In the genomic region with DNA sequence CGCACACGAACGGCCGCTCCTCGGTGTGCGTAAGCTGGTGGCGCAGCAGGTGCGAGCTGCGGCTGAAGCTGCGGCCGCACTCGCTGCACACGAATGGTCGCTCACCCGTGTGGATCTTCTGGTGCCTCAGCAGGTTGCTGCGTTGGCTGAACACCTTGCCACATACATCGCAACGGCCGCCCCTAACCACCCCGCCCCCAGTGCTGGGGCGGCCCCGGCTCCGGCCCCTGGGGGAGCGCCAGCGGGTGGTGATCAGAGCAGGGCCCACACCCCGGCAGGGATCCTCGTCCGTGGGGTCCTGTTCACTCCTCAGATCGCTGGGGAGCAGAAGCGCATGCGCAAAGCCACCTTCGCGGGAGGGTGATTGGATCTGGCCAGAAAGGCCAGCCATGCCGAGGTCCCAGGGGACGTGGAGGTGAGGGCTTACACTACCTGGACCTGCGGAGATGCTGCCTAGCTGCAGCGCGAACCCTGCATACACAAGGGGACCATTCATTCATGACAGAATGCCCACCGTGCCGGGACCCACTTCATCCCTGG, we compare ENCODE assay signal across 8 cellular contexts. TPM values are rescaled to one million over a fixed set of nuclear protein-coding genes. Genes with fewer than 3 reads are reported as not detected.
DNase-seq lines count a peak whose midpoint lies in the region; ATAC-seq, FAIRE-seq and TF ChIP-seq lines count a peak whose summit lies in the region.

No MANE protein-coding gene starts in this region.

- H2AK5ac ChIP-seq in H9 (ENCODE audit: insufficient read length, low read length), result no peak overlapping the region

- H2AFZ ChIP-seq in H9 (ENCODE audit: low read length), result no peak overlapping the region

- ATAC-seq in GM18517 (IDR thresholded peaks at IDR 0.05; ENCODE audit: unreplicated experiment), result no peak
- no peak for ATAC-seq in HG02623 (IDR thresholded peaks at IDR 0.05; ENCODE audit: unreplicated experiment)

- FAIRE-seq in frontal cortex (lab: Jason Lieb, UNC), result no peak

- H3K79me1 ChIP-seq in H9 (ENCODE audit: insufficient read depth, low read depth, low read length, poor library complexity, severe bottlenecking), result no peaks in the 10 kb centered on the region

- H3K4me3 ChIP-seq in mucosa of stomach (ENCODE audit: low read length), result peak overlapping the region; percentile 45

- H3K4ac ChIP-seq in H9 (ENCODE audit: low read depth, low read length), result no peak overlapping the region

- H3K18ac ChIP-seq in H9 (ENCODE audit: insufficient read length, low read depth, low read length), result no peak overlapping the region

- H3K23ac ChIP-seq in H9 (ENCODE audit: insufficient read length, low read depth, low read length), result no peak overlapping the region

- no peak overlapping the region for H3K4me3 Mint-ChIP-seq in H9

- H4K5ac ChIP-seq in H9 (ENCODE audit: insufficient read length, low read depth, low read length), result no peak overlapping the region

- peaks cover 2 to 9% of the 10 kb centered on the region in 2 experiments; a peak in 3 of 4 replicates for H3K4me1 Mint-ChIP-seq in H9

- H3K27ac ChIP-seq in 22Rv1 (peak overlapping the region; percentile 99), H9 (ENCODE audit: insufficient read length, low read depth, low read length) (no peak overlapping the region)

- no peak overlapping the region for H3K4me2 ChIP-seq in H9 (ENCODE audit: insufficient read depth, insufficient read length, low read length)

- H3K9me3 Mint-ChIP-seq in H9, result no peaks in the 10 kb centered on the region; a peak in 1 of 5 replicates

- no peak overlapping the region for H2BK15ac ChIP-seq in H9 (ENCODE audit: low read depth, low read length)

- H3K79me2 ChIP-seq in H9 (ENCODE audit: insufficient read depth, low read length), result no peaks in the 10 kb centered on the region

- H3K56ac ChIP-seq in H9 (ENCODE audit: insufficient read length, low read depth, low read length), result no peak overlapping the region

- no peaks in the 10 kb centered on the region for H3K36me3 ChIP-seq in mucosa of stomach (ENCODE audit: control insufficient read depth, insufficient read depth, low read length)

- no peaks in the 10 kb centered on the region; the same call in 1 of the 2 replicates for H3K27me3 Mint-ChIP-seq in H9 (ENCODE audit: low read depth)

- H3K9me3 ChIP-seq in H9 (ENCODE audit: control insufficient read depth, low read depth, low read length) (no peaks in the 10 kb centered on the region), mucosa of stomach (ENCODE audit: control insufficient read depth, low read length) (no peaks in the 10 kb centered on the region)

- peak overlapping the region in 1 of 3 experiments; percentile 47; a peak in 3 of 7 replicates for H3K27ac Mint-ChIP-seq in H9

- H4K8ac ChIP-seq in H9 (replicated peaks; ENCODE audit: insufficient read length, low read depth, low read length), result no peak overlapping the region

- H2BK5ac ChIP-seq in H9 (ENCODE audit: insufficient read length, low read length), result no peak overlapping the region

- H3K9ac ChIP-seq in H9 (ENCODE audit: extremely low read depth, insufficient read length, low read length) (no peak overlapping the region), mucosa of stomach (ENCODE audit: low read length) (peak overlapping the region; percentile 23)

- H2BK12ac ChIP-seq in H9 (ENCODE audit: insufficient read length, low read depth, low read length), result no peak overlapping the region

- no CpG with 5 or more reads among the region's 40 CpGs for WGBS in H9 (ENCODE audit: extremely low coverage, insufficient read length, low lambda C conversion rate)

- H3K23me2 ChIP-seq in H9 (ENCODE audit: insufficient read length, low read depth, low read length, poor library complexity, severe bottlenecking), result no peaks in the 10 kb centered on the region

- no peaks in the 10 kb centered on the region for H3K4me1 ChIP-seq in H9 (ENCODE audit: insufficient read depth, low read length)
- H3K4me1 ChIP-seq in mucosa of stomach (ENCODE audit: control insufficient read depth, insufficient read depth, low read length), result peaks cover 33% of the 10 kb centered on the region

- H2BK120ac ChIP-seq in H9 (ENCODE audit: low read depth, low read length, poor library complexity, severe bottlenecking), result no peak overlapping the region

- H4K91ac ChIP-seq in H9 (ENCODE audit: insufficient read length, low read depth, low read length), result no peak overlapping the region

- no peak for TF ChIP-seq CTCF in 22Rv1 (IDR thresholded peaks at IDR 0.05)
- no peak for TF ChIP-seq CTCF in H9 (conservative IDR thresholded peaks at IDR 0.05)

- peak; percentile 51 for DNase-seq in H9
- DNase-seq in cerebellar cortex (ENCODE audit: low spot score), result peak; percentile 67
- DNase-seq in frontal cortex (ENCODE audit: low spot score in 2 of 2), result no peak
- no peak for DNase-seq in NCI-H1694 (lab: John Stamatoyannopoulos, UW)

- no peak overlapping the region for H3K14ac ChIP-seq in H9 (ENCODE audit: insufficient read depth, low read length)

- no peak overlapping the region for H3T11ph ChIP-seq in H9 (ENCODE audit: low read length)

- H3K27me3 ChIP-seq in H9 (ENCODE audit: insufficient read depth, low read length) (no peaks in the 10 kb centered on the region), mucosa of stomach (ENCODE audit: control insufficient read depth, insufficient read depth, low read length) (no peaks in the 10 kb centered on the region)

- peaks cover under 1 to 20% (median 5%) of the 10 kb centered on the region in 3 experiments; a peak in 5 of 7 replicates for H3K36me3 Mint-ChIP-seq in H9 (ENCODE audit: insufficient read depth in 1 of 3, low read depth in 3 of 3)

- H4K20me1 ChIP-seq in H9 (ENCODE audit: control insufficient read depth, insufficient read depth, insufficient read length), result no peaks in the 10 kb centered on the region

- H2BK20ac ChIP-seq in H9 (ENCODE audit: low read depth, low read length, poor library complexity, severe bottlenecking), result no peak overlapping the region

RNA-seq across cellular contexts. Expression of a gene that starts 4.7 kb away (rescaled TPM):
- 127 and 136 TPM in 2 replicates for total RNA-seq in H9 (2021)
- total RNA-seq in frontal cortex, result 64.8 TPM

RNA-seq across cellular contexts. Expression of a gene that starts 8.2 kb away (rescaled TPM):
- total RNA-seq in H9 (2021) (105 and 109 TPM in 2 replicates), frontal cortex (62.8 TPM)

RNA-seq across cellular contexts. Expression of a gene that starts 10.0 kb away (rescaled TPM):
- total RNA-seq in H9 (2021) (23.6 and 24.2 TPM in 2 replicates), frontal cortex (11.0 TPM)

RNA-seq across cellular contexts. Expression of a gene that starts 19.2 kb away (rescaled TPM):
- total RNA-seq in H9 (2021), result 1,058 and 1,084 TPM in 2 replicates
- 332 TPM for total RNA-seq in frontal cortex

RNA-seq across cellular contexts. Expression of a gene that starts 43.5 kb away (rescaled TPM):
- total RNA-seq in H9 (2021) (18.7 and 18.8 TPM in 2 replicates), frontal cortex (6.9 TPM)

Comparison
In these comparisons a context has a peak if more than half of its experiments do, and no peak if none do; other contexts are left out.
1. DNase-seq: peak in H9 (single experiment) and cerebellar cortex (single experiment); none in frontal cortex (0 of 2) and NCI-H1694 (single experiment).